Comparison of ENCODE assay signal across 8 cellular contexts in genomic region chr4:123649248-123649643, GRCh38.
DNase-seq lines count a peak whose midpoint lies in the region; ATAC-seq and TF ChIP-seq lines count a peak whose summit lies in the region.

No MANE protein-coding gene starts in this region.

- H3K27me3 ChIP-seq in duodenal mucosa (ENCODE audit: control insufficient read depth in 1 of 2, insufficient read depth in 2 of 2, low read length in 2 of 2) (no peaks in the 10 kb centered on the region), stomach (no peaks in the 10 kb centered on the region)

- no peak for TF ChIP-seq CTCF in stomach (IDR thresholded peaks at IDR 0.05)

- TF ChIP-seq POLR2A in stomach (IDR thresholded peaks at IDR 0.05), result no peak

- H3K4me3 ChIP-seq in duodenal mucosa (ENCODE audit: low read depth in 1 of 2, low read length in 2 of 2) (peak overlapping the region in 1 of 2 donors; percentile 42), stomach (peak overlapping the region in 1 of 4 donors; percentile 5)

- H3K4me1 ChIP-seq in duodenal mucosa (ENCODE audit: control insufficient read depth in 1 of 2, insufficient read depth in 2 of 2, low read length in 2 of 2) (peaks cover 18 to 41% of the 10 kb centered on the region in 2 donors), stomach (peaks cover 16 to 42% (median 27%) of the 10 kb centered on the region in 4 donors)

- intact Hi-C loops in stomach (cut with DNase I; ENCODE audit: low total_unique reads), result no loop called here

- no peak overlapping the region for H3K9ac ChIP-seq in duodenal mucosa (ENCODE audit: low read depth in 1 of 2, low read length in 2 of 2)

- WGBS in stomach, 5 donors, result 28 to 44% (median 36%) methylated on average over 3 of the region's 3 CpGs

- ATAC-seq in GM19468 (IDR thresholded peaks at IDR 0.05; ENCODE audit: extremely low read depth, unreplicated experiment) (peak; percentile 88), HG03196 (IDR thresholded peaks at IDR 0.05; ENCODE audit: unreplicated experiment) (peak; percentile 90)

- no peak for TF ChIP-seq EP300 in stomach (IDR thresholded peaks at IDR 0.05)

- peak overlapping the region; percentile 28 for H3K27ac ChIP-seq in duodenal mucosa (ENCODE audit: low read depth, low read length)
- H3K27ac ChIP-seq in stomach, result peak overlapping the region; percentile 68 to 87 (median 81)

- no peaks in the 10 kb centered on the region for H3K9me3 ChIP-seq in duodenal mucosa (ENCODE audit: control insufficient read depth in 1 of 2, low read length in 2 of 2)
- no peaks in the 10 kb centered on the region for H3K9me3 ChIP-seq in stomach

- DNase-seq in stomach (no peak), cerebellum (ENCODE audit: low spot score) (no peak)
- DNase-seq in activated CD4-positive, CD25-positive, alpha-beta regulatory T cell treated with anti-CD3 and anti-CD28 coated beads, Interleukin-2, amount 50 U/mL, for 72 hours, result no peak
- no peak for DNase-seq in stimulated activated CD4-positive, alpha-beta T cell treated with anti-CD3 and anti-CD28 coated beads, Interleukin-12 subunit alpha, Interleukin-12 subunit beta, amount 100 ng/mL, for 4 hours
- DNase-seq in activated CD8-positive, alpha-beta memory T cell treated with anti-CD3 and anti-CD28 coated beads for 24 hours, result no peak

- H3K36me3 ChIP-seq in duodenal mucosa (ENCODE audit: control insufficient read depth in 1 of 2, insufficient read depth in 2 of 2, low read length in 2 of 2) (no peaks in the 10 kb centered on the region), stomach (no peaks in the 10 kb centered on the region)
